28 cellular contexts compared by ENCODE assay signal in genomic region chr6:65091561-65091960, GRCh38.
"Had no signal": no experiment of that assay in that cellular context is flagged by ENCODE, and none has a peak within 500 bp of the region (broad histone marks: within the 10 kb centered on the region; RNA-seq: fewer than 3 reads in every experiment).

No MANE protein-coding gene starts in this region.

- ATAC-seq: activated CD4-positive, CD25-positive, alpha-beta regulatory T cell treated with anti-CD3 and anti-CD28 coated beads, Interleukin-2, amount 50 U/mL, for 24 hours; activated CD8-positive, alpha-beta memory T cell treated with anti-CD3 and anti-CD28 coated beads, Interleukin-2, amount 10 ng/mL, durations not matched to agents 7 days and 5 days; activated CD8-positive, alpha-beta T cell treated with anti-CD3 and anti-CD28 coated beads, Interleukin-2, amount 10 ng/mL, durations not matched to agents 7 days and 5 days; activated naive CD8-positive, alpha-beta T cell treated with anti-CD3 and anti-CD28 coated beads, Interleukin-2, amount 50 U/mL, for 24 hours; body of pancreas; esophagus mucosa; T-helper 17 cell had no signal

- DNase-seq: activated B cell treated with CpG ODN at 0.5 μM for 24 hours; activated CD4-positive, alpha-beta T cell treated with anti-CD3 and anti-CD28 coated beads for 48 hours; activated CD4-positive, alpha-beta T cell treated with anti-CD3 and anti-CD28 coated beads, Interleukin-2, amount 50 U/mL, for 1 hour; activated CD4-positive, alpha-beta T cell treated with anti-CD3 and anti-CD28 coated beads, Interleukin-2, amount 50 U/mL, for 48 hours; activated CD8-positive, alpha-beta memory T cell treated with anti-CD3 and anti-CD28 coated beads, Interleukin-2, amount 10 ng/mL, durations not matched to agents 7 days and 5 days; activated CD8-positive, alpha-beta memory T cell treated with anti-CD3 and anti-CD28 coated beads, Interleukin-2, amount 50 U/mL, for 4 hours; activated CD8-positive, alpha-beta T cell treated with anti-CD3 and anti-CD28 coated beads, Interleukin-2, amount 10 ng/mL, durations not matched to agents 7 days and 5 days; activated effector memory CD4-positive, alpha-beta T cell treated with anti-CD3 and anti-CD28 coated beads, Interleukin-2, amount 50 U/mL, for 16 hours; activated naive CD4-positive, alpha-beta T cell treated with anti-CD3 and anti-CD28 coated beads for 36 hours; activated naive CD8-positive, alpha-beta T cell treated with anti-CD3 and anti-CD28 coated beads for 36 hours; activated naive CD8-positive, alpha-beta T cell treated with anti-CD3 and anti-CD28 coated beads, Interleukin-2, amount 50 U/mL, for 24 hours; activated T-cell treated with anti-CD3 and anti-CD28 coated beads, Interleukin-2, amount 50 U/mL, for 1 hour; activated T-cell treated with anti-CD3 and anti-CD28 coated beads, Interleukin-2, amount 50 U/mL, for 48 hours; amygdala; aorta; body of pancreas; caudate nucleus; colonic mucosa; dorsolateral prefrontal cortex; effector memory CD4-positive, alpha-beta T cell; endodermal cell; foreskin fibroblast; head of caudate nucleus; T-helper 17 cell; T1000; WERI-Rb-1 had no signal
